Comparison of ENCODE assay signal across 17 cellular contexts in the genomic region with DNA sequence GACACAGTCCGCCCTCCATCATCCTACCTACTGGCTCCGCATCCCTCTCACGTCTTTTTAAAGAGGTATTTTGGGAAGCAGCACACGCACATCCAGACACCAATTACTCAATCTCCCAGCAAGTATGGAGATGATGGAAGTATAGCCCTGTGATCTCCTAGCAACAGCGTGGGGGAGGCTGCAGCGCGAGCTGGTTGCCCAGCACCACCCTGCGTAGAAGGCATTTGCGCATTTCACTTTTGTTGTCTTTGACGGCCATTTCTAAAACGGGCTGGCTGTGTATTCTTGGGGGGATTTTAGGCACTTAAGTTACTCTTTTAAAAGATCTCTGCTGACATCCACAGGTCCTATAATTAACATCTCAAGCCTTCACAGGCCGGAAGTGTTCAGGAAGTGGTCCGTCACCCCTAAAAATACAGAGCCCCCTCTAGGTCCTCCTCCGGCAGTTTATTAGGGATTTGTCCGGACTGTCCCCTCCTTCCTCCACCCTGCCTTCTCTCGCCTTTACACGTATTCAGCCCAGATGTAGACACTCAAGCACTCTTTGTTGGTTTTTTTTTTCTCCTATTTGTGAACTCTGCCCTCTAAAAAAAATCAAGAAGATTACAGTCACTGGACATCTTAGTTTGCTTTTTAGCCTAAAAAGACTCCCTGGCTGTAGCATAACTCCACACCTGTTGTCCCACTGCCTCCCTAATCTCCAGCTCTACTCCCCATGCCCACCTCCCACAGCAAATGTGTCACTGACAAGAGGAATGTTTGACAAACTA.
DNase-seq lines count a peak whose midpoint lies in the region; ATAC-seq and TF ChIP-seq lines count a peak whose summit lies in the region.
"Had no signal": no experiment of that assay in that cellular context is flagged by ENCODE, and none has a peak within 500 bp of the region (broad histone marks: within the 10 kb centered on the region; RNA-seq: fewer than 3 reads in every experiment).

No MANE protein-coding gene starts in this region.

- H2BK15ac ChIP-seq in neuronal stem cell (ENCODE audit: low read length), result no peak overlapping the region

- H4K8ac ChIP-seq in neuronal stem cell (ENCODE audit: low read depth, low read length), result no peak overlapping the region

- H2BK5ac ChIP-seq in neuronal stem cell (ENCODE audit: low read length), result no peak overlapping the region

- ATAC-seq in left lung (no peak), HG02759 (IDR thresholded peaks at IDR 0.05; ENCODE audit: unreplicated experiment) (no peak)

- H3K4me3 ChIP-seq in fibroblast of pulmonary artery (replicated peaks; ENCODE audit: low read depth, low read length) (no peak overlapping the region), neuronal stem cell (ENCODE audit: low read length in 2 of 2) (peak overlapping the region in 1 of 2 donors; percentile 15), left lung (no peak overlapping the region)
- H3K4me3 ChIP-seq: HAP-1, sigmoid colon had no signal

- H2BK120ac ChIP-seq in neuronal stem cell (ENCODE audit: low read depth, low read length), result no peak overlapping the region

- H4K91ac ChIP-seq in neuronal stem cell (ENCODE audit: low read depth, low read length, poor library complexity), result no peak overlapping the region

- intact Hi-C loops in left lung (cut with DNase I), result no loop called here

- H3K27ac ChIP-seq in neuronal stem cell (replicated peaks; ENCODE audit: low read length) (no peak overlapping the region), left lung (no peak overlapping the region)
- H3K27ac ChIP-seq: sigmoid colon had no signal

- H3K36me3 ChIP-seq in neuronal stem cell (replicated peaks in 1 of 2; ENCODE audit: control insufficient read depth in 2 of 2, insufficient read depth in 2 of 2, low read length in 2 of 2) (no peaks in the 10 kb centered on the region), left lung (no peaks in the 10 kb centered on the region)
- H3K36me3 ChIP-seq: HAP-1, sigmoid colon had no signal

- no peak overlapping the region for H3K4ac ChIP-seq in neuronal stem cell (ENCODE audit: low read length)

- H3K18ac ChIP-seq in neuronal stem cell (ENCODE audit: low read length), result no peak overlapping the region

- H3K23ac ChIP-seq in neuronal stem cell (ENCODE audit: low read depth, low read length, poor library complexity), result no peak overlapping the region

- H2AK5ac ChIP-seq in neuronal stem cell (ENCODE audit: low read depth, low read length), result no peak overlapping the region

- WGBS in neuronal stem cell (ENCODE audit: extremely low coverage in 2 of 2, insufficient read length in 2 of 2, insufficient replicate concordance in 1 of 2), 2 donors, result no CpG with 5 or more reads among the region's 17 CpGs

- DNase-seq in G401 (ENCODE audit: low spot score) (peak; percentile 23), NCI-H748 (lab: John Stamatoyannopoulos, UW; ENCODE audit: unreplicated experiment) (peak; percentile 81), fibroblast of pulmonary artery (ENCODE audit: low read depth) (peak; percentile 9), neuronal stem cell (ENCODE audit: low spot score) (no peak), left lung (no peak), SIG-M5 treated with dmso at 0.1 percent for 504 hours (lab: John Stamatoyannopoulos, UW; ENCODE audit: unreplicated experiment) (no peak), NK-92 (lab: John Stamatoyannopoulos, UW; ENCODE audit: unreplicated experiment) (no peak)
- DNase-seq: activated CD4-positive, alpha-beta T cell treated with anti-CD3 and anti-CD28 coated beads, Interleukin-2, amount 50 U/mL, for 1 hour; activated naive CD4-positive, alpha-beta T cell treated with anti-CD3 and anti-CD28 coated beads, Interleukin-2, amount 50 U/mL, for 16 hours; activated T-cell treated with anti-CD3 and anti-CD28 coated beads for 4 hours; GDM1; mesenchymal stem cell; NCI-H2081; NCI-H82; sigmoid colon had no signal

- H2AFZ ChIP-seq in neuronal stem cell (ENCODE audit: low read length), result peak overlapping the region; percentile 78

- no peak for TF ChIP-seq CTCF in fibroblast of pulmonary artery (IDR thresholded peaks at IDR 0.05; ENCODE audit: low read length, missing control alignments)
- no peak for TF ChIP-seq CTCF in left lung (IDR thresholded peaks at IDR 0.05)

- H3K14ac ChIP-seq in neuronal stem cell (ENCODE audit: low read length), result no peak overlapping the region

- peaks cover 9 to 47% of the 10 kb centered on the region in 2 donors for H3K4me1 ChIP-seq in neuronal stem cell (ENCODE audit: control insufficient read depth in 2 of 2, insufficient read depth in 1 of 2, low read depth in 1 of 2, low read length in 2 of 2)
- H3K4me1 ChIP-seq in left lung, result no peaks in the 10 kb centered on the region
- H3K4me1 ChIP-seq: HAP-1, sigmoid colon had no signal

- no peaks in the 10 kb centered on the region for H3K79me1 ChIP-seq in neuronal stem cell (ENCODE audit: low read depth, low read length)

- H3K4me2 ChIP-seq in neuronal stem cell (ENCODE audit: insufficient read depth, low read length, poor library complexity, severe bottlenecking), result no peak overlapping the region

- no peaks in the 10 kb centered on the region for H3K27me3 ChIP-seq in neuronal stem cell (ENCODE audit: control insufficient read depth in 3 of 3, insufficient read depth in 3 of 3, low read depth in 1 of 3, low read length in 3 of 3)
- peaks cover 0 to 17% of the 10 kb centered on the region in 2 donors for H3K27me3 ChIP-seq in left lung

- H2BK12ac ChIP-seq in neuronal stem cell (ENCODE audit: low read length), result no peak overlapping the region

- no peaks in the 10 kb centered on the region for H3K9me3 ChIP-seq in neuronal stem cell (replicated peaks in 1 of 2; ENCODE audit: control insufficient read depth in 2 of 2, insufficient read depth in 1 of 2, low read depth in 1 of 2, low read length in 2 of 2)
- no peaks in the 10 kb centered on the region for H3K9me3 ChIP-seq in left lung
- H3K9me3 ChIP-seq: HAP-1, sigmoid colon had no signal

- in situ Hi-C loops in G401 (cut with HindIII; ENCODE audit: low sequenced_read_pairs), result no loop called here

- no peak overlapping the region for H3K9ac ChIP-seq in neuronal stem cell (ENCODE audit: low read depth, low read length, poor library complexity)

Comparison
In these comparisons a context has a peak if more than half of its experiments do, and no peak if none do; other contexts are left out.
1. DNase-seq: peak in G401 (single experiment), NCI-H748 (single experiment) and fibroblast of pulmonary artery (single experiment); none in neuronal stem cell (single experiment), left lung (0 of 2), SIG-M5 treated with dmso at 0.1 percent for 504 hours (single experiment) and NK-92 (single experiment).